ENCODE assay signal across 19 cellular contexts in genomic region chr9:72661401-72662135, GRCh38.
A peak's percentile ranks its signal among the peaks of the same experiment; 100 is the strongest.
DNase-seq lines count a peak whose midpoint lies in the region; TF ChIP-seq lines count a peak whose summit lies in the region.
"Had no signal": no experiment of that assay in that cellular context is flagged by ENCODE, and none has a peak within 500 bp of the region (broad histone marks: within the 10 kb centered on the region; RNA-seq: fewer than 3 reads in every experiment).

No MANE protein-coding gene starts in this region.

- 41 to 44% methylated on average over 2 of the region's 2 CpGs for WGBS in GM23248 (ENCODE audit: low coverage in 1 of 2, low lambda C conversion rate in 2 of 2, missing lambda C conversion rate in 2 of 2), 2 experiments

- H3K27me3 ChIP-seq in GM23248 (replicated peaks; ENCODE audit: insufficient read depth) (no peaks in the 10 kb centered on the region), adipocyte (replicated peaks; ENCODE audit: control insufficient read depth, insufficient read depth, low read length) (no peaks in the 10 kb centered on the region)
- H3K27me3 ChIP-seq: heart right ventricle had no signal

- H3K9me3 ChIP-seq in GM23248 (ENCODE audit: low read depth) (no peaks in the 10 kb centered on the region), adipocyte (ENCODE audit: control insufficient read depth, low read length) (no peaks in the 10 kb centered on the region)
- H3K9me3 ChIP-seq: psoas muscle had no signal

- no peaks in the 10 kb centered on the region for H3K9me2 ChIP-seq in GM23248 (ENCODE audit: insufficient read depth)

- no peak for TF ChIP-seq CTCF in fibroblast of the aortic adventitia (IDR thresholded peaks at IDR 0.05; ENCODE audit: insufficient read depth, low read length)

- no peaks in the 10 kb centered on the region for H3K79me2 ChIP-seq in GM23248 (ENCODE audit: insufficient read depth)

- H2AFZ ChIP-seq in GM23248 = no peak overlapping the region

- H3F3A ChIP-seq in GM23248 (ENCODE audit: insufficient read depth) = peaks cover 36% of the 10 kb centered on the region

- H3K36me3 ChIP-seq in GM23248 (ENCODE audit: low read depth) (no peaks in the 10 kb centered on the region), adipocyte (ENCODE audit: control insufficient read depth, insufficient read depth, low read length, severe bottlenecking) (no peaks in the 10 kb centered on the region)
- H3K36me3 ChIP-seq: heart right ventricle had no signal

- DNase-seq in GM23248 = peak; percentile 81
- DNase-seq in adipocyte (ENCODE audit: low read depth) = peak; percentile 63
- DNase-seq in fibroblast of the aortic adventitia (ENCODE audit: low read depth) = peak; percentile 68
- DNase-seq in stromal cell of bone marrow (ENCODE audit: low read depth) = peak; percentile 45
- DNase-seq in NCI-H526 (lab: John Stamatoyannopoulos, UW) = no peak
- no peak for DNase-seq in DMS 273 (lab: John Stamatoyannopoulos, UW; ENCODE audit: unreplicated experiment)
- DNase-seq in OCI-M2 (lab: John Stamatoyannopoulos, UW; ENCODE audit: unreplicated experiment) = no peak
- DNase-seq: activated CD4-positive, CD25-positive, alpha-beta regulatory T cell; activated CD8-positive, alpha-beta memory T cell treated with anti-CD3 and anti-CD28 coated beads, Interleukin-2, amount 10 ng/mL, durations not matched to agents 7 days and 5 days; CD4-positive, alpha-beta memory T cell; effector memory CD8-positive, alpha-beta T cell; heart right ventricle; KBM-7; left ventricle myocardium superior; NCI-H1436 treated with DMSO at 0.1 percent for 48 hours; NCI-H446 treated with DMSO at 0.1 percent for 48 hours; OCI-M1; psoas muscle; T-helper 1 cell had no signal

- no peaks in the 10 kb centered on the region for H4K20me1 ChIP-seq in GM23248 (ENCODE audit: insufficient read depth)

- H3K4me1 ChIP-seq in GM23248 (ENCODE audit: insufficient read depth) (peaks cover 38% of the 10 kb centered on the region), adipocyte (ENCODE audit: control insufficient read depth, insufficient read depth, low read length) (peaks cover 3% of the 10 kb centered on the region)
- H3K4me1 ChIP-seq: heart right ventricle had no signal

- in situ Hi-C loops in GM23248 (cut with MboI) = no loop called here

- H3K4me2 ChIP-seq in GM23248 (ENCODE audit: unreplicated experiment) = peak overlapping the region; percentile 40

- no peak overlapping the region for H3K4me3 ChIP-seq in GM23248
- no peak overlapping the region for H3K4me3 ChIP-seq in adipocyte (ENCODE audit: low read length)
- H3K4me3 ChIP-seq in fibroblast of the aortic adventitia (ENCODE audit: low read depth, low read length) = no peak overlapping the region
- H3K4me3 ChIP-seq: heart right ventricle, psoas muscle had no signal

- H3K9ac ChIP-seq in GM23248 = no peak overlapping the region
- no peak overlapping the region for H3K9ac ChIP-seq in adipocyte (ENCODE audit: low read length)

- H3K27ac ChIP-seq in GM23248 = peak overlapping the region; percentile 53
- H3K27ac ChIP-seq: heart right ventricle, psoas muscle had no signal

Comparison
In these comparisons a context has a peak if more than half of its experiments do, and no peak if none do; other contexts are left out.
1. DNase-seq: peak in GM23248 (single experiment), adipocyte (single experiment), fibroblast of the aortic adventitia (single experiment) and stromal cell of bone marrow (single experiment); none in NCI-H526 (0 of 2), DMS 273 (single experiment) and OCI-M2 (single experiment).